In genomic region chr22:31399211-31400022, GRCh38 we compare ENCODE assay signal across 8 cellular contexts. TPM values are rescaled to one million over a fixed set of nuclear protein-coding genes. Genes with fewer than 3 reads are reported as not detected.
A peak's percentile ranks its signal among the peaks of the same experiment; 100 is the strongest.
DNase-seq lines count a peak whose midpoint lies in the region; TF ChIP-seq lines count a peak whose summit lies in the region.

Gene DRG1 (plus strand): TSS chr22:31399604. CDS start chr22:31399684, 80 bp downstream.

- no peak within 1 kb of the TSS for H3K23ac ChIP-seq in H9 (ENCODE audit: insufficient read length, low read depth, low read length)

- H3K36me3 ChIP-seq in ES-I3 (ENCODE audit: insufficient read depth, low read length) (peaks cover 6% of the 10 kb centered on the region), MG63 (peaks cover 28% of the 10 kb centered on the region), stomach smooth muscle (ENCODE audit: control insufficient read depth in 2 of 2, insufficient read depth in 2 of 2, low read length in 2 of 2) (peaks cover 6 to 7% of the 10 kb centered on the region in 2 donors)

- H3K36me3 Mint-ChIP-seq in H9 (ENCODE audit: insufficient read depth in 1 of 3, low read depth in 3 of 3) (peaks cover 14 to 40% (median 33%) of the 10 kb centered on the region in 3 experiments), neural crest cell (ENCODE audit: low read depth) (peaks cover 3% of the 10 kb centered on the region)

- TF ChIP-seq CTCF in H9 (conservative IDR thresholded peaks at IDR 0.05) (no peak), fibroblast of villous mesenchyme (IDR thresholded peaks at IDR 0.05; ENCODE audit: insufficient read depth, low read depth, low read length) (no peak), neural crest cell (conservative IDR thresholded peaks at IDR 0.05) (no peak)

- H2BK12ac ChIP-seq in H9 (ENCODE audit: insufficient read length, low read depth, low read length) = no peak within 1 kb of the TSS

- H3K4me1 Mint-ChIP-seq in H9 (peaks cover 5 to 12% of the 10 kb centered on the region in 2 experiments), neural crest cell (peaks cover 17% of the 10 kb centered on the region)

- peaks cover 9% of the 10 kb centered on the region; the same call in 1 of the 2 replicates for H3K79me2 ChIP-seq in H9 (ENCODE audit: insufficient read depth, low read length)

- H3K18ac ChIP-seq in H9 (ENCODE audit: insufficient read length, low read depth, low read length) = peak within 1 kb of the TSS; percentile 43

- H3K27me3 ChIP-seq in H9 (ENCODE audit: insufficient read depth, low read length) (no peaks in the 10 kb centered on the region), MG63 (no peaks in the 10 kb centered on the region), stomach smooth muscle (ENCODE audit: control insufficient read depth in 1 of 2, insufficient read depth in 2 of 2, low read length in 2 of 2) (no peaks in the 10 kb centered on the region)

- peaks cover 18% of the 10 kb centered on the region for H3K79me1 ChIP-seq in H9 (ENCODE audit: insufficient read depth, low read depth, low read length, poor library complexity, severe bottlenecking)

- H3K27ac Mint-ChIP-seq in H9 (peak within 1 kb of the TSS; percentile 66 to 97 (median 95)), neural crest cell (ENCODE audit: unreplicated experiment) (peak within 1 kb of the TSS; percentile 99)

- H2AFZ ChIP-seq in H9 (ENCODE audit: low read length) = no peak within 1 kb of the TSS

- H3K27ac ChIP-seq in H9 (ENCODE audit: insufficient read length, low read depth, low read length) (no peak within 1 kb of the TSS), stomach smooth muscle (ENCODE audit: low read length) (peak within 1 kb of the TSS; percentile 80)

- WGBS in H9 (ENCODE audit: extremely low coverage, insufficient read length, low lambda C conversion rate) = no CpG with 5 or more reads among the region's 72 CpGs

- H3K23me2 ChIP-seq in H9 (ENCODE audit: insufficient read length, low read depth, low read length, poor library complexity, severe bottlenecking) = peaks cover 7% of the 10 kb centered on the region

- H3K9me3 Mint-ChIP-seq in H9 = peaks cover 0 to 1% of the 10 kb centered on the region in 2 experiments; a peak in 1 of 5 replicates
- H3K9me3 Mint-ChIP-seq in neural crest cell = peaks cover 1% of the 10 kb centered on the region

- peaks cover under 1% of the 10 kb centered on the region; the same call in 1 of the 2 replicates for H3K27me3 Mint-ChIP-seq in H9 (ENCODE audit: low read depth)
- no peaks in the 10 kb centered on the region for H3K27me3 Mint-ChIP-seq in neural crest cell (ENCODE audit: low read depth)

- DNase-seq in H9 = peak; percentile 97
- peak; percentile 97 for DNase-seq in MG63
- DNase-seq in SHP77 treated with DMSO at 0.1 percent for 48 hours (lab: John Stamatoyannopoulos, UW) = peak; percentile 86
- peak; percentile 92 for DNase-seq in activated gamma-delta T cell (lab: John Stamatoyannopoulos, UW)
- DNase-seq in fibroblast of villous mesenchyme (ENCODE audit: low read depth) = peak; percentile 96
- DNase-seq in neural crest cell (ENCODE audit: low read depth, low spot score) = peak; percentile 97

- H4K8ac ChIP-seq in H9 (replicated peaks; ENCODE audit: insufficient read length, low read depth, low read length) = no peak within 1 kb of the TSS

- no peak within 1 kb of the TSS for H2BK5ac ChIP-seq in H9 (ENCODE audit: insufficient read length, low read length)

- no peak within 1 kb of the TSS for H2BK20ac ChIP-seq in H9 (ENCODE audit: low read depth, low read length, poor library complexity, severe bottlenecking)

- H2BK15ac ChIP-seq in H9 (ENCODE audit: low read depth, low read length) = no peak within 1 kb of the TSS

- H3K9me3 ChIP-seq in ES-I3 (ENCODE audit: control insufficient read depth, insufficient read depth, low read length) (no peaks in the 10 kb centered on the region), H9 (ENCODE audit: control insufficient read depth, low read depth, low read length) (no peaks in the 10 kb centered on the region), MG63 (no peaks in the 10 kb centered on the region), stomach smooth muscle (ENCODE audit: control insufficient read depth in 2 of 2, low read length in 2 of 2) (no peaks in the 10 kb centered on the region)

- H4K20me1 ChIP-seq in H9 (ENCODE audit: control insufficient read depth, insufficient read depth, insufficient read length) = no peaks in the 10 kb centered on the region

- no peak within 1 kb of the TSS for H3K56ac ChIP-seq in H9 (ENCODE audit: insufficient read length, low read depth, low read length)

- H3K4me1 ChIP-seq in ES-I3 (ENCODE audit: insufficient read depth, low read length) (no peaks in the 10 kb centered on the region), H9 (ENCODE audit: insufficient read depth, low read length) (no peaks in the 10 kb centered on the region), stomach smooth muscle (ENCODE audit: control insufficient read depth, insufficient read depth, low read length) (peaks cover 18% of the 10 kb centered on the region)

- H4K5ac ChIP-seq in H9 (ENCODE audit: insufficient read length, low read depth, low read length) = no peak within 1 kb of the TSS

- H3K4me3 Mint-ChIP-seq in H9 (peak within 1 kb of the TSS; percentile 95 to 99), neural crest cell (peak within 1 kb of the TSS; percentile 94)

- H3K4me2 ChIP-seq in H9 (ENCODE audit: insufficient read depth, insufficient read length, low read length) = peak within 1 kb of the TSS; percentile 89

- H2BK120ac ChIP-seq in H9 (ENCODE audit: low read depth, low read length, poor library complexity, severe bottlenecking) = no peak within 1 kb of the TSS

- H3T11ph ChIP-seq in H9 (ENCODE audit: low read length) = no peak within 1 kb of the TSS

- no peak within 1 kb of the TSS for H4K91ac ChIP-seq in H9 (ENCODE audit: insufficient read length, low read depth, low read length)

- no peak within 1 kb of the TSS for H2AK5ac ChIP-seq in H9 (ENCODE audit: insufficient read length, low read length)

- H3K9ac ChIP-seq in ES-I3 (ENCODE audit: low read depth, low read length) (peak within 1 kb of the TSS; percentile 83), H9 (ENCODE audit: extremely low read depth, insufficient read length, low read length) (peak within 1 kb of the TSS; percentile 88), stomach smooth muscle (ENCODE audit: low read length in 2 of 2) (peak within 1 kb of the TSS; percentile 97 to 99)

- H3K4me3 ChIP-seq in MG63 (peak within 1 kb of the TSS; percentile 84), fibroblast of villous mesenchyme (ENCODE audit: low read depth, low read length) (peak within 1 kb of the TSS; percentile 93), stomach smooth muscle (ENCODE audit: low read length in 2 of 2) (peak within 1 kb of the TSS; percentile 99)

- peak within 1 kb of the TSS; percentile 57 for H3K14ac ChIP-seq in H9 (ENCODE audit: insufficient read depth, low read length)

- H3K4ac ChIP-seq in H9 (ENCODE audit: low read depth, low read length) = no peak within 1 kb of the TSS

RNA-seq across cellular contexts. Expression of gene DRG1, which starts in this region (rescaled TPM):
- total RNA-seq in H9 (2021) (89.1 and 89.5 TPM in 2 replicates), fibroblast of villous mesenchyme (75.4 and 92.8 TPM in 2 replicates), neural crest cell (80.5 and 84.1 TPM in 2 replicates)
- total RNA-seq in MG63 (2014; rRNA removed; shearing (Covaris generic); ENCODE audit: low replicate concordance) = 51.7 and 83.5 TPM in 2 replicates
